Comparison of ENCODE assay signal across 1 cellular context in genomic region chr11:32947985-32948384, GRCh38.
TF ChIP-seq lines count a peak whose summit lies in the region.

No MANE protein-coding gene starts in this region.

TF ChIP-seq in GM23338, 12 proteins besides CTCF, POLR2A, EP300 and RAD21 (continued from another document):
- no peak for TF ChIP-seq ZNF462 (CRISPR knock-in tag; IDR thresholded peaks at IDR 0.05)
- TF ChIP-seq REST (IDR thresholded peaks at IDR 0.05; ENCODE audit: unreplicated experiment), result no peak
- TF ChIP-seq CREB1 (CRISPR knock-in tag; IDR thresholded peaks at IDR 0.05; ENCODE audit: low read depth), result no peak
- no peak for TF ChIP-seq EZH2 (IDR thresholded peaks at IDR 0.05; ENCODE audit: low read depth, unreplicated experiment)
- TF ChIP-seq EZH2phosphoT487 (IDR thresholded peaks at IDR 0.05; ENCODE audit: unreplicated experiment), result no peak
- TF ChIP-seq ETS1 (IDR thresholded peaks at IDR 0.05), result no peak
- no peak for TF ChIP-seq STAT1 (IDR thresholded peaks at IDR 0.05; ENCODE audit: unreplicated experiment)
TF ChIP-seq in GM23338: peak in this region for 0.
